16 cellular contexts compared by ENCODE assay signal in the genomic region with DNA sequence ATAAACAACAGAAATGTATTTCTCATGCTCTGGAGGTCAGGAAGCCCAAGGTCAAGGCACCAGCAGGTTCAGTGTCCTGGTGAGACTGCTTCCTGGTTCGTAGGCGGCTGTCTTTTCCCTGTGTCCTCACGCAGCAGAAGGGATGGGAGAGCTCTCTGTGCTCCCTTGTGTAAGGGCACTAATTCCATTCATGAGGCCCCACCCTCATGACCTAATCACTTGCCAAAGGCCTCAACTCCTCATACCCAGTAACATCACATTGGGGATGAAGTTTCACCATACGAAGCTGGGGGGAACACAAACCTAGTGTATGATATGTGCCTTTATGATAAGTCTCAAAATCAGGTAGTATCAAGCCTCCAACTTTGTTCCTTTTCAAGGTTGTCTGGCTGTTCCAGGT. TPM values are rescaled to one million over a fixed set of nuclear protein-coding genes. Genes with fewer than 3 reads are reported as not detected.
DNase-seq lines count a peak whose midpoint lies in the region; ATAC-seq and TF ChIP-seq lines count a peak whose summit lies in the region.
"Had no signal": no experiment of that assay in that cellular context is flagged by ENCODE, and none has a peak within 500 bp of the region (broad histone marks: within the 10 kb centered on the region; RNA-seq: fewer than 3 reads in every experiment).

No MANE protein-coding gene starts in this region.

- DNase-seq in IMR-90 (no peak), chondrocyte (ENCODE audit: low spot score) (peak; percentile 19), caudate nucleus (lab: John Stamatoyannopoulos, UW) (no peak)
- no peak for DNase-seq in stimulated activated naive CD4-positive, alpha-beta T cell (lab: John Stamatoyannopoulos, UW)
- DNase-seq in CD8-positive, alpha-beta T cell = no peak
- DNase-seq: C1 segment of cervical spinal cord; Caco-2; CD4-positive, alpha-beta memory T cell; DMS153; DND-41; GM23248; H7; HCEC 1CT had no signal

- no peak overlapping the region for H2AK9ac ChIP-seq in IMR-90 (replicated peaks; ENCODE audit: low read depth, low read length, poor library complexity)

- no peaks in the 10 kb centered on the region for H3K27me3 Mint-ChIP-seq in chondrocyte (ENCODE audit: low read depth)
- H3K27me3 Mint-ChIP-seq in CD8-positive, alpha-beta T cell (ENCODE audit: low read depth) = peaks cover 35% of the 10 kb centered on the region

- no peak overlapping the region for H3K9ac ChIP-seq in IMR-90 (ENCODE audit: low read depth, low read length)
- H3K9ac ChIP-seq: GM23248 had no signal

- no peaks in the 10 kb centered on the region for H3K27me3 ChIP-seq in IMR-90 (ENCODE audit: control insufficient read depth, insufficient read depth, low read length)
- H3K27me3 ChIP-seq in CD8-positive, alpha-beta T cell (ENCODE audit: insufficient read depth, low read length) = no peaks in the 10 kb centered on the region

- no peak for ATAC-seq in IMR-90 (ENCODE audit: low read depth)
- ATAC-seq in CD8-positive, alpha-beta T cell = no peak

- no peak for TF ChIP-seq POLR2A in IMR-90 (IDR thresholded peaks at IDR 0.05; ENCODE audit: low read depth, low read length)

- no peak overlapping the region for H3K4ac ChIP-seq in IMR-90 (ENCODE audit: low read depth, low read length)

- no peak overlapping the region for H4K91ac ChIP-seq in IMR-90 (ENCODE audit: insufficient read depth, low read depth, low read length)

- H3K14ac ChIP-seq in IMR-90 (replicated peaks; ENCODE audit: low read depth, low read length) = no peak overlapping the region

- H2BK120ac ChIP-seq in IMR-90 (ENCODE audit: low read depth, low read length) = no peak overlapping the region

- no peak overlapping the region for H3K18ac ChIP-seq in IMR-90 (ENCODE audit: low read depth, low read length)

- H3K36me3 Mint-ChIP-seq in chondrocyte (ENCODE audit: low read depth) = peaks cover 2% of the 10 kb centered on the region
- H3K36me3 Mint-ChIP-seq in CD8-positive, alpha-beta T cell = no peaks in the 10 kb centered on the region
- H3K36me3 Mint-ChIP-seq: CD4-positive, alpha-beta memory T cell had no signal

- no peak overlapping the region for H2BK5ac ChIP-seq in IMR-90 (ENCODE audit: low read depth, low read length, poor library complexity, severe bottlenecking)

- no peak overlapping the region for H3K4me3 Mint-ChIP-seq in chondrocyte (ENCODE audit: unreplicated experiment)
- H3K4me3 Mint-ChIP-seq in CD8-positive, alpha-beta T cell = no peak overlapping the region
- H3K4me3 Mint-ChIP-seq: CD4-positive, alpha-beta memory T cell had no signal

- H2BK20ac ChIP-seq in IMR-90 (ENCODE audit: low read depth, low read length) = no peak overlapping the region

- peaks cover 10% of the 10 kb centered on the region for H3K4me1 ChIP-seq in IMR-90 (ENCODE audit: control insufficient read depth, insufficient read depth, low read length)
- H3K4me1 ChIP-seq in CD8-positive, alpha-beta T cell (ENCODE audit: insufficient read depth, low read length) = no peaks in the 10 kb centered on the region
- H3K4me1 ChIP-seq: Caco-2 had no signal

- H2BK15ac ChIP-seq in IMR-90 (ENCODE audit: low read depth, low read length) = no peak overlapping the region

- in situ Hi-C loops in IMR-90 (cut with MboI; ENCODE audit: low sequenced_read_pairs) = no loop called here

- H3K23ac ChIP-seq in IMR-90 (ENCODE audit: low read depth, low read length) = no peak overlapping the region; the same call in 1 of the 2 replicates

- H3K27ac ChIP-seq in IMR-90 (ENCODE audit: insufficient read depth, low read length) (no peak overlapping the region), VCaP (peak overlapping the region; percentile 27), caudate nucleus (ENCODE audit: low read depth, low read length) (no peak overlapping the region)
- no peak overlapping the region for H3K27ac ChIP-seq in CD8-positive, alpha-beta T cell (ENCODE audit: low read depth, low read length)
- H3K27ac ChIP-seq: GM23248 had no signal

- no CpG with 5 or more reads among the region's 4 CpGs for WGBS in IMR-90 (ENCODE audit: extremely low coverage in 2 of 2, insufficient read length in 1 of 2), 2 experiments

- peak overlapping the region; percentile 41 for H2AFZ ChIP-seq in IMR-90 (replicated peaks; ENCODE audit: low read length, poor library complexity)
- H2AFZ ChIP-seq: GM23248 had no signal

- H3K27ac Mint-ChIP-seq in chondrocyte (ENCODE audit: unreplicated experiment) = no peak overlapping the region
- no peak overlapping the region for H3K27ac Mint-ChIP-seq in CD8-positive, alpha-beta T cell
- H3K27ac Mint-ChIP-seq: CD4-positive, alpha-beta memory T cell had no signal

- H3K4me3 ChIP-seq in IMR-90 (ENCODE audit: insufficient read depth, low read depth, low read length) = no peak overlapping the region
- no peak overlapping the region for H3K4me3 ChIP-seq in CD8-positive, alpha-beta T cell (ENCODE audit: low read depth, low read length)
- H3K4me3 ChIP-seq: GM23248 had no signal

- H4K8ac ChIP-seq in IMR-90 (ENCODE audit: low read depth in 2 of 2, low read length in 2 of 2) = no peak overlapping the region

- intact Hi-C loops in IMR-90 (cut with micrococcal nuclease) = no loop called here
- intact Hi-C loops in CD8-positive, alpha-beta T cell (cut with DNase I, micrococcal nuclease) = no loop called here

- dilution Hi-C loops in IMR-90 (cut with HindIII; ENCODE audit: low sequenced_read_pairs, unreplicated experiment) = no loop called here

- H3K9me1 ChIP-seq in IMR-90 (ENCODE audit: insufficient read depth, low read length) = no peaks in the 10 kb centered on the region

- H3K56ac ChIP-seq in IMR-90 (ENCODE audit: extremely low read depth, insufficient read depth, low read length) = no peak overlapping the region

- peaks cover 6% of the 10 kb centered on the region for H3K9me3 ChIP-seq in IMR-90 (ENCODE audit: control insufficient read depth, insufficient read depth, low read length)
- no peaks in the 10 kb centered on the region for H3K9me3 ChIP-seq in CD8-positive, alpha-beta T cell (ENCODE audit: low read length)
- H3K9me3 ChIP-seq: Caco-2 had no signal

- H2AK5ac ChIP-seq in IMR-90 (ENCODE audit: low read depth, low read length) = no peak overlapping the region; the same call in 1 of the 2 replicates

- H3K4me1 Mint-ChIP-seq in chondrocyte (ENCODE audit: low read depth) = peaks cover 22% of the 10 kb centered on the region
- H3K4me1 Mint-ChIP-seq in CD8-positive, alpha-beta T cell (ENCODE audit: low read depth) = no peaks in the 10 kb centered on the region
- H3K4me1 Mint-ChIP-seq: CD4-positive, alpha-beta memory T cell had no signal

- H3K9me3 Mint-ChIP-seq in chondrocyte (ENCODE audit: low read depth) = peaks cover 4% of the 10 kb centered on the region
- no peaks in the 10 kb centered on the region for H3K9me3 Mint-ChIP-seq in CD8-positive, alpha-beta T cell

- POLR2A ChIA-PET in IMR-90 (lab: Charles Lee; ENCODE audit: unreplicated experiment) = no interaction called here
- POLR2A ChIA-PET in CD8-positive, alpha-beta T cell (lab: Charles Lee) = no interaction called here

- no peak overlapping the region for H4K5ac ChIP-seq in IMR-90 (ENCODE audit: low read depth, low read length)

- TF ChIP-seq CTCF in IMR-90 (conservative IDR thresholded peaks at IDR 0.05; ENCODE audit: low read depth, low read length) (no peak), VCaP (conservative IDR thresholded peaks at IDR 0.05) (no peak), chondrocyte (IDR thresholded peaks at IDR 0.05) (no peak)
- TF ChIP-seq CTCF in CD8-positive, alpha-beta T cell (IDR thresholded peaks at IDR 0.05) = no peak

- H3K4me2 ChIP-seq in IMR-90 (ENCODE audit: low read depth, low read length) = no peak overlapping the region

- BruUV-seq in IMR-90 (replicated peaks; lab: Mats Ljungman, UMichigan) = no TSS peak

- CTCF ChIA-PET in IMR-90 (lab: Yijun Ruan, JAX) = no interaction called here
- CTCF ChIA-PET in CD8-positive, alpha-beta T cell (lab: Charles Lee) = no interaction called here

- H3K36me3 ChIP-seq in IMR-90 (ENCODE audit: control insufficient read depth, insufficient read depth, low read length) = peaks cover 26% of the 10 kb centered on the region
- no peaks in the 10 kb centered on the region for H3K36me3 ChIP-seq in CD8-positive, alpha-beta T cell (ENCODE audit: insufficient read depth, low read length)

- no peaks in the 10 kb centered on the region; the same call in 1 of the 2 replicates for H4K20me1 ChIP-seq in IMR-90 (ENCODE audit: insufficient read depth, low read length)

- no peaks in the 10 kb centered on the region for H3K79me1 ChIP-seq in IMR-90 (ENCODE audit: low read depth in 1 of 2, low read length in 2 of 2)

- no peak for TF ChIP-seq RAD21 in IMR-90 (IDR thresholded peaks at IDR 0.05; ENCODE audit: low read length)

RNA-seq across cellular contexts. Expression of a gene that starts 38.6 kb away (rescaled TPM):
- total RNA-seq in IMR-90 (2012; rRNA removed) = under 0.01 and 0.18 TPM in 2 replicates
- 1.3 and 1.7 TPM in 2 replicates for polyA plus RNA-seq in IMR-90 (2012; rRNA removed)
- polyA plus RNA-seq in IMR-90 (2012; cell fraction: cytosol; rRNA removed) = 1.6 and 3.8 TPM in 2 replicates
- 7.1 and 11.4 TPM in 2 replicates for polyA plus RNA-seq in IMR-90 (2012; cell fraction: nucleus; rRNA removed; ENCODE audit: low replicate concordance)
- 3.0 to 6.1 TPM (median 3.3 TPM) in 3 replicates for total RNA-seq in chondrocyte
- total RNA-seq in CD8-positive, alpha-beta T cell = under 1 TPM in 1 of 2 experiments, not detected in 1; 0.16 TPM
- total RNA-seq: CD4-positive, alpha-beta memory T cell; GM23248 had no signal
- polyA plus RNA-seq: CD4-positive, alpha-beta memory T cell had no signal

RNA-seq across cellular contexts. Expression of a gene that starts 42.1 kb away (rescaled TPM):
- total RNA-seq in IMR-90 (2012; rRNA removed) (0.72 and 0.83 TPM in 2 replicates), chondrocyte (0.51 to 1.1 TPM (median 1.1 TPM) in 3 replicates)
- 0.83 and 1.4 TPM in 2 replicates for polyA plus RNA-seq in IMR-90 (2012; rRNA removed)
- 0.31 and 0.67 TPM in 2 replicates for polyA plus RNA-seq in IMR-90 (2012; cell fraction: cytosol; rRNA removed)
- polyA plus RNA-seq in IMR-90 (2012; cell fraction: nucleus; rRNA removed; ENCODE audit: low replicate concordance) = 10.7 and 19.6 TPM in 2 replicates
- not detected for total RNA-seq in CD8-positive, alpha-beta T cell
- total RNA-seq: A673; Caco-2; CD4-positive, alpha-beta memory T cell; GM23248; H1; H7 had no signal
- polyA plus RNA-seq: CD4-positive, alpha-beta memory T cell; GM23248 had no signal

RNA-seq across cellular contexts. Expression of a gene that starts 46.7 kb away (rescaled TPM):
- not detected in 2 replicates for total RNA-seq in IMR-90 (2012; rRNA removed)
- 0.07 and 0.10 TPM in 2 replicates for polyA plus RNA-seq in IMR-90 (2012; rRNA removed)
- polyA plus RNA-seq in IMR-90 (2012; cell fraction: cytosol; rRNA removed) = 0.02 and 0.19 TPM in 2 replicates
- polyA plus RNA-seq in IMR-90 (2012; cell fraction: nucleus; rRNA removed; ENCODE audit: low replicate concordance) = 0.05 and 0.08 TPM in 2 replicates
- total RNA-seq in chondrocyte = 0.38 to 0.77 TPM (median 0.50 TPM) in 3 replicates
- total RNA-seq in CD8-positive, alpha-beta T cell = under 1 TPM; 0.11 to 0.14 TPM
- total RNA-seq: CD4-positive, alpha-beta memory T cell; GM23248; H1 had no signal
- polyA plus RNA-seq: GM23248 had no signal

RNA-seq across cellular contexts. Expression of a gene that starts 53.8 kb away (rescaled TPM):
- total RNA-seq in IMR-90 (2012; rRNA removed) (13.4 and 13.9 TPM in 2 replicates), chondrocyte (18.5 to 20.5 TPM (median 20.2 TPM) in 3 replicates)
- polyA plus RNA-seq in IMR-90 (2012; rRNA removed) = 42.7 and 45.3 TPM in 2 replicates
- 32.3 and 48.5 TPM in 2 replicates for polyA plus RNA-seq in IMR-90 (2012; cell fraction: cytosol; rRNA removed)
- 188 and 434 TPM in 2 replicates for polyA plus RNA-seq in IMR-90 (2012; cell fraction: nucleus; rRNA removed; ENCODE audit: low replicate concordance)
- 100 to 1,000 TPM; 178 to 187 TPM for total RNA-seq in CD8-positive, alpha-beta T cell
